1 cellular context compared by ENCODE assay signal in the genomic region with DNA sequence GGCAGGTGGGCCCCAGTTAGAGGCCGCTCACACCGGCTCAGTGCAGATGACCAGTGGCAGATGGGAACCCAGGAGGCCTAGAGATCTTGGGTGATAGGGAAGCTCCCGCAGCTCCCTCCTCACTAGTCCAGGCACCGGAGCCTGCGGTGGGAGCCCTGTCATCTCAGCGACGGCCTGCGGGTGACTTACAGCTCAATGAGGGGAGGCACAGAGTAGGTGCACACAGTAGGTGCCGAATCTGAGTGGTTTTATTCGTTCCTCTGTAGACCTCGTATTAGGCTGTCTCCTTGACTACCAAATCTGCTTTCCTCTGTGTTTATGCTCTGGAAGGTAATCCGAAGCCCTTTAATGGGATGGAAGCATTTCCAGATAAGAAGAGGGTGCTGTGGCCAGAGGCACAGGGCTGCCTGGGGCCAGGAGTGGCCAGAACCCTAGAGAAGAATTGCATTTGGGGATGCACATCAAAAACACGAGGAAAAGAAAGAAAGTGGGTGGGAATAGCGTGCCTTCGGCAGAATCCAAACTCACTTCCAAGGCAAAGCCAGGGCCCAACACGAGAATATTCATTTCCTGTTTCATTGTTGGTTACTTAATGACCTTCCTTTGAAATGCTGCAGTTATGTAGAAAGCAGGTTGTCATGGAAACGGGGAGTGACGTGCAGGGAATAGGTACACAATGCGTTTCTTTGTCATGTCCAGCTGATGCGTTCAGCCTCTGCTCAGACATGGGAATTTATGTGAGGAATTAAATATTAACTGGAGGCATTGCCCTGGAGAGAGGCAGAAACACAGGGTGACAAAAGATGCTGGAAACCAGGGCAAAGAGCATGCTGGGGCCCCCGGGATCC.
TF ChIP-seq lines count a peak whose summit lies in the region.

No MANE protein-coding gene starts in this region.

TF ChIP-seq in HepG2, 621 proteins besides CTCF, POLR2A, EP300 and RAD21 (continued from another document and continues in another):
- TF ChIP-seq, protein P1, sequence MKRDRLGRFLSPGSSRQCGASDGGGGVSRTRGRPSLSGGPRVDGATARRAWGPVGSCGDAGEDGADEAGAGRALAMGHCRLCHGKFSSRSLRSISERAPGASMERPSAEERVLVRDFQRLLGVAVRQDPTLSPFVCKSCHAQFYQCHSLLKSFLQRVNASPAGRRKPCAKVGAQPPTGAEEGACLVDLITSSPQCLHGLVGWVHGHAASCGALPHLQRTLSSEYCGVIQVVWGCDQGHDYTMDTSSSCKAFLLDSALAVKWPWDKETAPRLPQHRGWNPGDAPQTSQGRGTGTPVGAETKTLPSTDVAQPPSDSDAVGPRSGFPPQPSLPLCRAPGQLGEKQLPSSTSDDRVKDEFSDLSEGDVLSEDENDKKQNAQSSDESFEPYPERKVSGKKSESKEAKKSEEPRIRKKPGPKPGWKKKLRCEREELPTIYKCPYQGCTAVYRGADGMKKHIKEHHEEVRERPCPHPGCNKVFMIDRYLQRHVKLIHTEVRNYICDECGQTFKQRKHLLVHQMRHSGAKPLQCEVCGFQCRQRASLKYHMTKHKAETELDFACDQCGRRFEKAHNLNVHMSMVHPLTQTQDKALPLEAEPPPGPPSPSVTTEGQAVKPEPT (CRISPR knock-in tag; IDR thresholded peaks at IDR 0.05; ENCODE audit: low read depth), result no peak
- TF ChIP-seq, protein P2, sequence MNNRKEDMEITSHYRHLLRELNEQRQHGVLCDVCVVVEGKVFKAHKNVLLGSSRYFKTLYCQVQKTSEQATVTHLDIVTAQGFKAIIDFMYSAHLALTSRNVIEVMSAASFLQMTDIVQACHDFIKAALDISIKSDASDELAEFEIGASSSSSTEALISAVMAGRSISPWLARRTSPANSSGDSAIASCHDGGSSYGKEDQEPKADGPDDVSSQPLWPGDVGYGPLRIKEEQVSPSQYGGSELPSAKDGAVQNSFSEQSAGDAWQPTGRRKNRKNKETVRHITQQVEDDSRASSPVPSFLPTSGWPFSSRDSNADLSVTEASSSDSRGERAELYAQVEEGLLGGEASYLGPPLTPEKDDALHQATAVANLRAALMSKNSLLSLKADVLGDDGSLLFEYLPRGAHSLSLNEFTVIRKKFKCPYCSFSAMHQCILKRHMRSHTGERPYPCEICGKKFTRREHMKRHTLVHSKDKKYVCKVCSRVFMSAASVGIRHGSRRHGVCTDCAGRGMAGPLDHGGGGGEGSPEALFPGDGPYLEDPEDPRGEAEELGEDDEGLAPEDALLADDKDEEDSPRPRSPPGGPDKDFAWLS (CRISPR knock-in tag; IDR thresholded peaks at IDR 0.05; ENCODE audit: borderline replicate concordance), result no peak
- 0 out of 2 replicates have a peak, but pooled peaks have one; percentile 38 for TF ChIP-seq ZNF253 (CRISPR knock-in tag; IDR thresholded peaks at IDR 0.05; ENCODE audit: borderline replicate concordance)
- TF ChIP-seq ZMYM4 (CRISPR knock-in tag; IDR thresholded peaks at IDR 0.05), result peak; percentile 45; the same call in 1 of the 2 replicates
- peak; percentile 98 for TF ChIP-seq RXRA (CRISPR knock-in tag; IDR thresholded peaks at IDR 0.05)
- peak; percentile 41; the same call in 1 of the 2 replicates for TF ChIP-seq POGZ (CRISPR knock-in tag; IDR thresholded peaks at IDR 0.05)
- 0 out of 2 replicates have a peak, but pooled peaks have one; percentile 67 for TF ChIP-seq SIN3A (IDR thresholded peaks at IDR 0.05; ENCODE audit: borderline replicate concordance, low read depth, low read length)
- TF ChIP-seq ZNF891 (CRISPR knock-in tag; IDR thresholded peaks at IDR 0.05), result peak; percentile 73; the same call in 1 of the 2 replicates
- no peak for TF ChIP-seq ZNF737 (CRISPR knock-in tag; IDR thresholded peaks at IDR 0.05; ENCODE audit: borderline replicate concordance)
- TF ChIP-seq, protein P3, sequence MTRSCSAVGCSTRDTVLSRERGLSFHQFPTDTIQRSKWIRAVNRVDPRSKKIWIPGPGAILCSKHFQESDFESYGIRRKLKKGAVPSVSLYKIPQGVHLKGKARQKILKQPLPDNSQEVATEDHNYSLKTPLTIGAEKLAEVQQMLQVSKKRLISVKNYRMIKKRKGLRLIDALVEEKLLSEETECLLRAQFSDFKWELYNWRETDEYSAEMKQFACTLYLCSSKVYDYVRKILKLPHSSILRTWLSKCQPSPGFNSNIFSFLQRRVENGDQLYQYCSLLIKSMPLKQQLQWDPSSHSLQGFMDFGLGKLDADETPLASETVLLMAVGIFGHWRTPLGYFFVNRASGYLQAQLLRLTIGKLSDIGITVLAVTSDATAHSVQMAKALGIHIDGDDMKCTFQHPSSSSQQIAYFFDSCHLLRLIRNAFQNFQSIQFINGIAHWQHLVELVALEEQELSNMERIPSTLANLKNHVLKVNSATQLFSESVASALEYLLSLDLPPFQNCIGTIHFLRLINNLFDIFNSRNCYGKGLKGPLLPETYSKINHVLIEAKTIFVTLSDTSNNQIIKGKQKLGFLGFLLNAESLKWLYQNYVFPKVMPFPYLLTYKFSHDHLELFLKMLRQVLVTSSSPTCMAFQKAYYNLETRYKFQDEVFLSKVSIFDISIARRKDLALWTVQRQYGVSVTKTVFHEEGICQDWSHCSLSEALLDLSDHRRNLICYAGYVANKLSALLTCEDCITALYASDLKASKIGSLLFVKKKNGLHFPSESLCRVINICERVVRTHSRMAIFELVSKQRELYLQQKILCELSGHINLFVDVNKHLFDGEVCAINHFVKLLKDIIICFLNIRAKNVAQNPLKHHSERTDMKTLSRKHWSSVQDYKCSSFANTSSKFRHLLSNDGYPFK (CRISPR knock-in tag; IDR thresholded peaks at IDR 0.05; ENCODE audit: borderline replicate concordance), result peak; percentile 48; the same call in 1 of the 2 replicates
- TF ChIP-seq NFATC3 (CRISPR knock-in tag; IDR thresholded peaks at IDR 0.05), result no peak
- TF ChIP-seq ZNF3 (CRISPR knock-in tag; IDR thresholded peaks at IDR 0.05), result peak; percentile 54; the same call in 1 of the 2 replicates
- TF ChIP-seq, protein P4, sequence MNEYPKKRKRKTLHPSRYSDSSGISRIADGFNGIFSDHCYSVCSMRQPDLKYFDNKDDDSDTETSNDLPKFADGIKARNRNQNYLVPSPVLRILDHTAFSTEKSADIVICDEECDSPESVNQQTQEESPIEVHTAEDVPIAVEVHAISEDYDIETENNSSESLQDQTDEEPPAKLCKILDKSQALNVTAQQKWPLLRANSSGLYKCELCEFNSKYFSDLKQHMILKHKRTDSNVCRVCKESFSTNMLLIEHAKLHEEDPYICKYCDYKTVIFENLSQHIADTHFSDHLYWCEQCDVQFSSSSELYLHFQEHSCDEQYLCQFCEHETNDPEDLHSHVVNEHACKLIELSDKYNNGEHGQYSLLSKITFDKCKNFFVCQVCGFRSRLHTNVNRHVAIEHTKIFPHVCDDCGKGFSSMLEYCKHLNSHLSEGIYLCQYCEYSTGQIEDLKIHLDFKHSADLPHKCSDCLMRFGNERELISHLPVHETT (CRISPR knock-in tag; conservative IDR thresholded peaks at IDR 0.05), result 0 out of 2 replicates have a peak, but pooled peaks have one; percentile 48
- no peak for TF ChIP-seq ZNF20 (CRISPR knock-in tag; IDR thresholded peaks at IDR 0.05)
- peak; percentile 99 for TF ChIP-seq ELF3 (CRISPR knock-in tag; IDR thresholded peaks at IDR 0.05)
- peak; percentile 93 for TF ChIP-seq ETV5 (CRISPR knock-in tag; IDR thresholded peaks at IDR 0.05; ENCODE audit: borderline replicate concordance)
- no peak for TF ChIP-seq ZNF383 (CRISPR knock-in tag; IDR thresholded peaks at IDR 0.05; ENCODE audit: borderline replicate concordance)
- TF ChIP-seq, protein P5, sequence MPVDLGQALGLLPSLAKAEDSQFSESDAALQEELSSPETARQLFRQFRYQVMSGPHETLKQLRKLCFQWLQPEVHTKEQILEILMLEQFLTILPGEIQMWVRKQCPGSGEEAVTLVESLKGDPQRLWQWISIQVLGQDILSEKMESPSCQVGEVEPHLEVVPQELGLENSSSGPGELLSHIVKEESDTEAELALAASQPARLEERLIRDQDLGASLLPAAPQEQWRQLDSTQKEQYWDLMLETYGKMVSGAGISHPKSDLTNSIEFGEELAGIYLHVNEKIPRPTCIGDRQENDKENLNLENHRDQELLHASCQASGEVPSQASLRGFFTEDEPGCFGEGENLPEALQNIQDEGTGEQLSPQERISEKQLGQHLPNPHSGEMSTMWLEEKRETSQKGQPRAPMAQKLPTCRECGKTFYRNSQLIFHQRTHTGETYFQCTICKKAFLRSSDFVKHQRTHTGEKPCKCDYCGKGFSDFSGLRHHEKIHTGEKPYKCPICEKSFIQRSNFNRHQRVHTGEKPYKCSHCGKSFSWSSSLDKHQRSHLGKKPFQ (CRISPR knock-in tag; IDR thresholded peaks at IDR 0.05; ENCODE audit: insufficient replicate concordance), result no peak
- TF ChIP-seq, protein P6, sequence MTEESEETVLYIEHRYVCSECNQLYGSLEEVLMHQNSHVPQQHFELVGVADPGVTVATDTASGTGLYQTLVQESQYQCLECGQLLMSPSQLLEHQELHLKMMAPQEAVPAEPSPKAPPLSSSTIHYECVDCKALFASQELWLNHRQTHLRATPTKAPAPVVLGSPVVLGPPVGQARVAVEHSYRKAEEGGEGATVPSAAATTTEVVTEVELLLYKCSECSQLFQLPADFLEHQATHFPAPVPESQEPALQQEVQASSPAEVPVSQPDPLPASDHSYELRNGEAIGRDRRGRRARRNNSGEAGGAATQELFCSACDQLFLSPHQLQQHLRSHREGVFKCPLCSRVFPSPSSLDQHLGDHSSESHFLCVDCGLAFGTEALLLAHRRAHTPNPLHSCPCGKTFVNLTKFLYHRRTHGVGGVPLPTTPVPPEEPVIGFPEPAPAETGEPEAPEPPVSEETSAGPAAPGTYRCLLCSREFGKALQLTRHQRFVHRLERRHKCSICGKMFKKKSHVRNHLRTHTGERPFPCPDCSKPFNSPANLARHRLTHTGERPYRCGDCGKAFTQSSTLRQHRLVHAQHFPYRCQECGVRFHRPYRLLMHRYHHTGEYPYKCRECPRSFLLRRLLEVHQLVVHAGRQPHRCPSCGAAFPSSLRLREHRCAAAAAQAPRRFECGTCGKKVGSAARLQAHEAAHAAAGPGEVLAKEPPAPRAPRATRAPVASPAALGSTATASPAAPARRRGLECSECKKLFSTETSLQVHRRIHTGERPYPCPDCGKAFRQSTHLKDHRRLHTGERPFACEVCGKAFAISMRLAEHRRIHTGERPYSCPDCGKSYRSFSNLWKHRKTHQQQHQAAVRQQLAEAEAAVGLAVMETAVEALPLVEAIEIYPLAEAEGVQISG (CRISPR knock-in tag; IDR thresholded peaks at IDR 0.05), result peak; percentile 44; the same call in 1 of the 2 replicates
- TF ChIP-seq, protein P7, sequence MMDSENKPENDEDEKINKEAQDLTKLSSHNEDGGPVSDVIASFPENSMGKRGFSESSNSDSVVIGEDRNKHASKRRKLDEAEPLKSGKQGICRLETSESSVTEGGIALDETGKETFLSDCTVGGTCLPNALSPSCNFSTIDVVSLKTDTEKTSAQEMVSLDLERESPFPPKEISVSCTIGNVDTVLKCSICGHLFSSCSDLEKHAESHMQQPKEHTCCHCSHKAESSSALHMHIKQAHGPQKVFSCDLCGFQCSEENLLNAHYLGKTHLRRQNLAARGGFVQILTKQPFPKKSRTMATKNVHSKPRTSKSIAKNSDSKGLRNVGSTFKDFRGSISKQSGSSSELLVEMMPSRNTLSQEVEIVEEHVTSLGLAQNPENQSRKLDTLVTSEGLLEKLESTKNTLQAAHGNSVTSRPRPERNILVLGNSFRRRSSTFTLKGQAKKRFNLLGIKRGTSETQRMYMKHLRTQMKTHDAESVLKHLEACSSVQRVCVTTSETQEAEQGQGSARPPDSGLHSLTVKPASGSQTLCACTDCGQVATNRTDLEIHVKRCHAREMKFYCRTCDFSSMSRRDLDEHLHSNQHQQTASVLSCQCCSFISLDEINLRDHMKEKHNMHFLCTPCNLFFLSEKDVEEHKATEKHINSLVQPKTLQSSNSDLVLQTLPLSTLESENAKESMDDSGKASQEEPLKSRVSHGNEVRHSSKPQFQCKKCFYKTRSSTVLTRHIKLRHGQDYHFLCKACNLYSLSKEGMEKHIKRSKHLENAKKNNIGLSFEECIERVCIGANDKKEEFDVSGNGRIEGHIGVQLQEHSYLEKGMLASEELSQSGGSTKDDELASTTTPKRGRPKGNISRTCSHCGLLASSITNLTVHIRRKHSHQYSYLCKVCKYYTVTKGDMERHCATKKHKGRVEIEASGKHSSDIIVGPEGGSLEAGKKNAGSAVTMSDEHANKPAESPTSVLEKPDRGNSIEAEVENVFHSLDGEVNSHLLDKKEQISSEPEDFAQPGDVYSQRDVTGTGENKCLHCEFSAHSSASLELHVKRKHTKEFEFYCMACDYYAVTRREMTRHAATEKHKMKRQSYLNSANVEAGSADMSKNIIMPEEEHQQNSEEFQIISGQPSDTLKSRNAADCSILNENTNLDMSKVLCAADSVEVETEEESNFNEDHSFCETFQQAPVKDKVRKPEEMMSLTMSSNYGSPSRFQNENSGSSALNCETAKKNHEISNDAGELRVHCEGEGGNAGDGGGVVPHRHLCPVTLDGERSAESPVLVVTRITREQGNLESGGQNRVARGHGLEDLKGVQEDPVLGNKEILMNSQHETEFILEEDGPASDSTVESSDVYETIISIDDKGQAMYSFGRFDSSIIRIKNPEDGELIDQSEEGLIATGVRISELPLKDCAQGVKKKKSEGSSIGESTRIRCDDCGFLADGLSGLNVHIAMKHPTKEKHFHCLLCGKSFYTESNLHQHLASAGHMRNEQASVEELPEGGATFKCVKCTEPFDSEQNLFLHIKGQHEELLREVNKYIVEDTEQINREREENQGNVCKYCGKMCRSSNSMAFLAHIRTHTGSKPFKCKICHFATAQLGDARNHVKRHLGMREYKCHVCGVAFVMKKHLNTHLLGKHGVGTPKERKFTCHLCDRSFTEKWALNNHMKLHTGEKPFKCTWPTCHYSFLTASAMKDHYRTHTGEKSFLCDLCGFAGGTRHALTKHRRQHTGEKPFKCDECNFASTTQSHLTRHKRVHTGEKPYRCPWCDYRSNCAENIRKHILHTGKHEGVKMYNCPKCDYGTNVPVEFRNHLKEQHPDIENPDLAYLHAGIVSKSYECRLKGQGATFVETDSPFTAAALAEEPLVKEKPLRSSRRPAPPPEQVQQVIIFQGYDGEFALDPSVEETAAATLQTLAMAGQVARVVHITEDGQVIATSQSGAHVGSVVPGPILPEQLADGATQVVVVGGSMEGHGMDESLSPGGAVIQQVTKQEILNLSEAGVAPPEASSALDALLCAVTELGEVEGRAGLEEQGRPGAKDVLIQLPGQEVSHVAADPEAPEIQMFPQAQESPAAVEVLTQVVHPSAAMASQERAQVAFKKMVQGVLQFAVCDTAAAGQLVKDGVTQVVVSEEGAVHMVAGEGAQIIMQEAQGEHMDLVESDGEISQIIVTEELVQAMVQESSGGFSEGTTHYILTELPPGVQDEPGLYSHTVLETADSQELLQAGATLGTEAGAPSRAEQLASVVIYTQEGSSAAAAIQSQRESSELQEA (CRISPR knock-in tag; IDR thresholded peaks at IDR 0.05; ENCODE audit: not compliant biosample characterization), result peak; percentile 6
- peak; percentile 54; the same call in 1 of the 2 replicates for TF ChIP-seq GTF2F1 (IDR thresholded peaks at IDR 0.05; ENCODE audit: low read length)
- TF ChIP-seq HDAC1 (CRISPR knock-in tag; IDR thresholded peaks at IDR 0.05), result peak; percentile 90
- TF ChIP-seq MZF1 (CRISPR knock-in tag; IDR thresholded peaks at IDR 0.05; ENCODE audit: borderline replicate concordance), result no peak
